In genomic region chr14:36583242-36584166, GRCh38 we compare ENCODE assay signal across 1 cellular context.
TF ChIP-seq lines count a peak whose summit lies in the region.

No MANE protein-coding gene starts in this region.

TF ChIP-seq in H1, 55 proteins besides CTCF, POLR2A, EP300 and RAD21:
- TF ChIP-seq ZNF274 (IDR thresholded peaks at IDR 0.05; ENCODE audit: borderline replicate concordance, extremely low read depth, low read length) (no peak), CTBP2 (IDR thresholded peaks at IDR 0.05; ENCODE audit: borderline replicate concordance, insufficient read depth, insufficient read length, low read length) (no peak), HDAC6 (IDR thresholded peaks at IDR 0.05; ENCODE audit: low read depth, low read length) (no peak), POU5F1 (IDR thresholded peaks at IDR 0.05; ENCODE audit: low read depth, low read length) (no peak), TBP (IDR thresholded peaks at IDR 0.05; ENCODE audit: low read depth, low read length) (no peak), RBBP5 (IDR thresholded peaks at IDR 0.05; ENCODE audit: borderline replicate concordance, low read depth, low read length) (no peak), RFX5 (IDR thresholded peaks at IDR 0.05; ENCODE audit: borderline replicate concordance, low read depth, low read length) (no peak), ATF2 (IDR thresholded peaks at IDR 0.05; ENCODE audit: low read length) (no peak), TAF7 (optimal IDR thresholded peaks at IDR 0.05; ENCODE audit: borderline replicate concordance, low read depth, low read length) (no peak), CBX8 (IDR thresholded peaks at IDR 0.05; ENCODE audit: borderline replicate concordance, low read depth, low read length) (no peak; the same call in 1 of the 2 replicates), EZH2 (IDR thresholded peaks at IDR 0.05; ENCODE audit: low read depth, low read length, severe bottlenecking) (peak; percentile 97), RNF2 (IDR thresholded peaks at IDR 0.05; ENCODE audit: borderline replicate concordance, low read depth, low read length, missing control alignments, poor library complexity, severe bottlenecking) (peak; percentile 91), KDM4A (IDR thresholded peaks at IDR 0.05; ENCODE audit: low read depth, low read length, severe bottlenecking) (no peak), JUN (IDR thresholded peaks at IDR 0.05; ENCODE audit: low read depth, low read length) (no peak), ASH2L (IDR thresholded peaks at IDR 0.05; ENCODE audit: low read length) (no peak), SP2 (IDR thresholded peaks at IDR 0.05; ENCODE audit: low read length) (no peak), JUND (IDR thresholded peaks at IDR 0.05; ENCODE audit: low read length) (no peak), EGR1 (IDR thresholded peaks at IDR 0.05; ENCODE audit: borderline replicate concordance, low read depth, low read length) (no peak), CBX5 (IDR thresholded peaks at IDR 0.05; ENCODE audit: low read depth, low read length) (no peak), GABPA (IDR thresholded peaks at IDR 0.05; ENCODE audit: borderline replicate concordance, insufficient read depth, low read length) (0 out of 2 replicates have a peak, but pooled peaks have one; percentile 14), SRF (IDR thresholded peaks at IDR 0.05; ENCODE audit: low read depth, low read length) (no peak), SIX5 (IDR thresholded peaks at IDR 0.05; ENCODE audit: low read depth, low read length) (no peak), SIN3A (conservative IDR thresholded peaks at IDR 0.05 in 1 of 2, IDR thresholded peaks at IDR 0.05 in 1 of 2; ENCODE audit: low read depth in 1 of 2, low read length in 2 of 2) (no peak), SUZ12 (IDR thresholded peaks at IDR 0.05; ENCODE audit: low read length) (peak; percentile 98), MAX (IDR thresholded peaks at IDR 0.05) (no peak)
TF ChIP-seq in H1: peak in this region for 4.
